In genomic region chr2:142176941-142177340, GRCh38 we compare ENCODE assay signal across 28 cellular contexts. TPM values are rescaled to one million over a fixed set of nuclear protein-coding genes. Genes with fewer than 3 reads are reported as not detected.
"Had no signal": no experiment of that assay in that cellular context is flagged by ENCODE, and none has a peak within 500 bp of the region (broad histone marks: within the 10 kb centered on the region; RNA-seq: fewer than 3 reads in every experiment).

No MANE protein-coding gene starts in this region.

- H3K4me1 ChIP-seq: adrenal gland, breast epithelium, Peyer's patch, SJCRH30 had no signal

- H3K4me3 ChIP-seq: breast epithelium, K562, Peyer's patch, SJCRH30 had no signal

- H3K27ac ChIP-seq: adrenal gland, breast epithelium, Peyer's patch, RWPE1, SJCRH30, VCaP had no signal

- ATAC-seq: activated CD4-positive, alpha-beta T cell treated with anti-CD3 and anti-CD28 coated beads for 36 hours; K562 had no signal

- H3K9me3 ChIP-seq: adrenal gland, Peyer's patch, SJCRH30 had no signal

- FAIRE-seq: K562, TTC549 had no signal

- H3K27me3 ChIP-seq: adrenal gland, breast epithelium, Peyer's patch, SJCRH30 had no signal

- H3K36me3 ChIP-seq: adrenal gland, breast epithelium, Peyer's patch, SJCRH30 had no signal

- DNase-seq: activated CD4-positive, alpha-beta memory T cell treated with anti-CD3 and anti-CD28 coated beads, Interleukin-2, amount 10 ng/mL, durations not matched to agents 7 days and 5 days; activated CD4-positive, alpha-beta T cell treated with anti-CD3 and anti-CD28 coated beads for 36 hours; activated CD4-positive, alpha-beta T cell treated with anti-CD3 and anti-CD28 coated beads, Interleukin-2, amount 50 U/mL, for 1 hour; activated naive CD4-positive, alpha-beta T cell treated with anti-CD3 and anti-CD28 coated beads, Interleukin-2, amount 50 U/mL, for 16 hours; activated naive CD8-positive, alpha-beta T cell treated with anti-CD3 and anti-CD28 coated beads, Interleukin-2, amount 10 ng/mL, durations not matched to agents 7 days and 5 days; adrenal gland; anterior cingulate cortex; caudate nucleus; Karpas-422; MM.1S; NCI-H1105 treated with DMSO at 0.1 percent for 48 hours; NCI-H1436 treated with DMSO at 0.1 percent for 48 hours; NCI-H187; NCI-H2081 treated with DMSO at 0.1 percent for 48 hours; NCI-H2171 treated with DMSO at 0.1 percent for 48 hours; NCI-H226; NCI-H526; Peyer's patch; Right ventricle myocardium superior; SJCRH30; T-helper 2 cell; T1000 had no signal

RNA-seq across cellular contexts. Expression of gene LRP1B, which starts 46.1 kb away (rescaled TPM):
- total RNA-seq: activated CD4-positive, alpha-beta memory T cell treated with anti-CD3 and anti-CD28 coated beads, Interleukin-2, amount 10 ng/mL, durations not matched to agents 7 days and 5 days; activated CD4-positive, alpha-beta T cell treated with anti-CD3 and anti-CD28 coated beads for 36 hours; activated CD8-positive, alpha-beta memory T cell treated with anti-CD3 and anti-CD28 coated beads for 36 hours; activated naive CD8-positive, alpha-beta T cell treated with anti-CD3 and anti-CD28 coated beads, Interleukin-2, amount 10 ng/mL, durations not matched to agents 7 days and 5 days; K562 had no signal
- polyA plus RNA-seq: K562 had no signal
